8 cellular contexts compared by ENCODE assay signal in the genomic region with DNA sequence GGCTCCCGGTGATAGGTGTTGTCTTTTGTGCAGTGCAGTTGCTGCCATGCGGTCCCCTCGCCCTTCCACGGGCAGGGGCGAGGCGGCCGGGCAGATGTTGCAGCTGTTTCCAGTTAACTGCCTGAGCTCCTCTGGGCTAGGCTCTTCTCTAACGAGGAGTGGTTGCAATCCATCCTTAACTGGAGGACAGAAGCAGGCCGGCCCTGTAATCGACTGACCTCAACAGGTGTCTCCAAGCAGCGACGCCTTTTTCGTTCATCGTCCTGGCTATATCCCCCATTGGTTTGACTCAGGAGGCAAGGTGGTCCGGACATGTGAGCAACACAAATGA. TPM values are rescaled to one million over a fixed set of nuclear protein-coding genes. Genes with fewer than 3 reads are reported as not detected.
DNase-seq lines count a peak whose midpoint lies in the region; ATAC-seq and TF ChIP-seq lines count a peak whose summit lies in the region.

No MANE protein-coding gene starts in this region.

- ATAC-seq in GM18519 (IDR thresholded peaks at IDR 0.05; ENCODE audit: low FRiP score, unreplicated experiment): no peak
- no peak for ATAC-seq in GM21515 (IDR thresholded peaks at IDR 0.05; ENCODE audit: unreplicated experiment)

- H3K27me3 ChIP-seq in GM06990 (replicated peaks; ENCODE audit: control insufficient read depth, insufficient read depth, low read length): no peaks in the 10 kb centered on the region; the same call in 1 of the 2 replicates
- H3K27me3 ChIP-seq in mucosa of stomach (ENCODE audit: control insufficient read depth, insufficient read depth, low read length): no peaks in the 10 kb centered on the region

- TF ChIP-seq CTCF in GM06990 (IDR thresholded peaks at IDR 0.05; ENCODE audit: insufficient read depth, low read length, poor library complexity, severe bottlenecking) (no peak), NB4 (IDR thresholded peaks at IDR 0.05; ENCODE audit: low read depth, low read length) (no peak)

- H3K4me1 ChIP-seq in mucosa of stomach (ENCODE audit: control insufficient read depth, insufficient read depth, low read length): peaks cover 26% of the 10 kb centered on the region

- no peaks in the 10 kb centered on the region for H3K9me3 ChIP-seq in mucosa of stomach (ENCODE audit: control insufficient read depth, low read length)

- H3K36me3 ChIP-seq in GM06990 (ENCODE audit: control insufficient read depth, insufficient read depth, low read length) (no peaks in the 10 kb centered on the region), mucosa of stomach (ENCODE audit: control insufficient read depth, insufficient read depth, low read length) (no peaks in the 10 kb centered on the region)

- TF ChIP-seq POLR2A in NB4 (IDR thresholded peaks at IDR 0.05; ENCODE audit: extremely low read depth, insufficient read length): no peak

- H3K9ac ChIP-seq in mucosa of stomach (ENCODE audit: low read length): peak overlapping the region; percentile 92

- H3K4me3 ChIP-seq in GM06990 (replicated peaks; ENCODE audit: low read depth, low read length): peak overlapping the region; percentile 77
- peak overlapping the region; percentile 68 for H3K4me3 ChIP-seq in NB4 (ENCODE audit: low read depth, low read length)
- peak overlapping the region; percentile 70 for H3K4me3 ChIP-seq in mucosa of stomach (ENCODE audit: low read length)

- DNase-seq in GM06990 (ENCODE audit: extremely low read depth, insufficient read length): no peak
- DNase-seq in NB4 (ENCODE audit: low read depth): no peak
- peak; percentile 30 for DNase-seq in cerebellum (ENCODE audit: low spot score)
- no peak for DNase-seq in CD1c-positive myeloid dendritic cell (ENCODE audit: extremely low spot score)
- DNase-seq in activated CD4-positive, alpha-beta T cell treated with anti-CD3 and anti-CD28 coated beads, Interleukin-2, amount 50 U/mL, for 48 hours: no peak

RNA-seq across cellular contexts. Expression of gene TSC22D1, which starts 1.9 kb away (rescaled TPM):
- total RNA-seq in cerebellum: 174 TPM
